8 cellular contexts compared by ENCODE assay signal in the genomic region with DNA sequence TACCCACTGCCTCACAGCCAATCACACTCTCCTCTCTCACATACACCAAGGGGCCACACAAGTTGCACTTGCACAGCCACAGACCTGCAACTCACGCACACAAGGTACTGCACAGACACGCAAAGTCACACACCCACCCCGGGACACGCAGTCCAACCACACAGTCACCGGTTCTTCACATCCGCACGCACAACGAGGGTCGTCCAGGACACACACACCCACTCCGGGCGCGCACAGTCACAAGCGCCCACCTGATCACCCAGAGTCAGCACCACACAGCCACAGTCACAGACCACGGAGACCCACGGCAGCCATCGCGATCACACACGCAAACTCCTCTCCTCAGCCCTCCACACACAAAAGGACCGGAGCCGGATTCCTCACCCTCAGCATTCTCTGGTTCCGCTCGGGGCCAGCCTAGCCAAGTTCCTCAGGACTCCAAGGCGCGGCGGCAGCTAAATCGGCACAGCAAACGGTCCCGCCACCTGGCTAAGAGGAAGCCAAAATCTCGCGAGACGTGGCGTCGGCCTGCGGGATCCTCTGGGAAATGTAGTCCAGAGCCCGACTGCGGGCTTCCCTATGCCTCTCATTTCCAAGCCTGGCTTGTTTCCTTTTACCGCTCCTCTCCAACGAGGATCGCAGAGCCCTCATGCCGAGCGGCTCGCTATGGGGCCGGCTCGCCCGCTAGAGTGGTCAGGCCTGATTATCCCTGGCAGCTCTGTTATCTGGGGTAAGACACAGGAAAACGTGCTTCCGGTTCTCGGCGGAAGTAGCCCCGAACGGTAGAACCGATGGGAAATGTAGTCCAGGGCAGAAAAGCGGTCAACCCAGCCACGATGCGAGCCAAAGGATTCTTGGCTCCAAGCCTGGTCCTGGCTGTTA. TPM values are rescaled to one million over a fixed set of nuclear protein-coding genes. Genes with fewer than 3 reads are reported as not detected.
DNase-seq lines count a peak whose midpoint lies in the region; ATAC-seq and TF ChIP-seq lines count a peak whose summit lies in the region.

Gene ZNF850 (minus strand): TSS at position 467 of the 882 bp plus-strand sequence. CDS start 10,201 bp downstream, outside the sequence.

- no peaks in the 10 kb centered on the region for H4K20me1 ChIP-seq in PC-9 (ENCODE audit: insufficient read depth)

- H2AFZ ChIP-seq in PC-9: peak within 1 kb of the TSS; percentile 97

- H3F3A ChIP-seq in PC-9 (ENCODE audit: insufficient read depth, low read depth): no peaks in the 10 kb centered on the region; the same call in 1 of the 2 replicates

- H3K79me2 ChIP-seq in PC-9 (ENCODE audit: low read depth): peaks cover 8% of the 10 kb centered on the region; the same call in 1 of the 2 replicates

- no peaks in the 10 kb centered on the region for H3K27me3 ChIP-seq in PC-9 (ENCODE audit: insufficient read depth, low read depth)

- DNase-seq in DMS114 treated with DMSO at 0.1 percent for 48 hours (lab: John Stamatoyannopoulos, UW; ENCODE audit: unreplicated experiment): peak; percentile 94
- peak; percentile 86 to 92 for DNase-seq in PC-9
- peak; percentile 82 for DNase-seq in activated T-helper 1 cell treated with Interleukin-2 at 50 U/mL for 16 hours (ENCODE audit: low read depth)
- DNase-seq in fibroblast of gingiva (ENCODE audit: low read depth): peak; percentile 92
- peak; percentile 95 for DNase-seq in naive B cell
- DNase-seq in stimulated activated effector memory CD8-positive, alpha-beta T cell treated with anti-CD3 and anti-CD28 coated beads, Interleukin-12 subunit alpha, Interleukin-12 subunit beta, amount 100 ng/mL, for 72 hours (ENCODE audit: low spot score in 2 of 2): peak; percentile 89 to 97

- no peaks in the 10 kb centered on the region for H3K36me3 ChIP-seq in PC-9 (ENCODE audit: low read depth)

- H3K36me3 Mint-ChIP-seq in IgD-negative memory B cell (peaks cover 3% of the 10 kb centered on the region), naive B cell (peaks cover 5 to 6% of the 10 kb centered on the region in 2 donors)
- peaks cover 16% of the 10 kb centered on the region for H3K36me3 Mint-ChIP-seq in stimulated activated effector memory CD8-positive, alpha-beta T cell treated with anti-CD3 and anti-CD28 coated beads, Interleukin-12 subunit alpha, Interleukin-12 subunit beta, amount 100 ng/mL, for 72 hours

- H3K27me3 Mint-ChIP-seq in IgD-negative memory B cell: no peaks in the 10 kb centered on the region
- H3K27me3 Mint-ChIP-seq in naive B cell: no peaks in the 10 kb centered on the region

- peak within 1 kb of the TSS; percentile 81 for H3K4me3 ChIP-seq in PC-9

- no peak within 1 kb of the TSS for H3K27ac ChIP-seq in PC-9

- H3K4me3 Mint-ChIP-seq in IgD-negative memory B cell: peak within 1 kb of the TSS; percentile 97 to 100 (median 99)
- peak within 1 kb of the TSS; percentile 94 to 100 (median 98) for H3K4me3 Mint-ChIP-seq in naive B cell
- H3K4me3 Mint-ChIP-seq in stimulated activated effector memory CD8-positive, alpha-beta T cell treated with anti-CD3 and anti-CD28 coated beads, Interleukin-12 subunit alpha, Interleukin-12 subunit beta, amount 100 ng/mL, for 72 hours: peak within 1 kb of the TSS; percentile 98

- no peak for TF ChIP-seq CTCF in PC-9 (conservative IDR thresholded peaks at IDR 0.05)

- CTCF ChIA-PET in PC-9 (lab: Charles Lee): no interaction called here

- H3K4me2 ChIP-seq in PC-9: peak within 1 kb of the TSS; percentile 90

- TSS peak; percentile 78 for BruUV-seq in PC-9 (replicated peaks; lab: Mats Ljungman, UMichigan)

- peak; percentile 94 for ATAC-seq in GM21529 (IDR thresholded peaks at IDR 0.05; ENCODE audit: unreplicated experiment)
- peak; percentile 87 to 89 for ATAC-seq in naive B cell (ENCODE audit: low read depth in 2 of 2)
- ATAC-seq in stimulated activated effector memory CD8-positive, alpha-beta T cell treated with anti-CD3 and anti-CD28 coated beads, Interleukin-12 subunit alpha, Interleukin-12 subunit beta, amount 100 ng/mL, for 72 hours: peak; percentile 96

- intact Hi-C loops in PC-9 (cut with micrococcal nuclease; ENCODE audit: unreplicated experiment): loop anchor here (1.0 to 10.0 kb wide), 5 partner anchors 78 to 558 kb away; partner anchors contain the start of genes ZFP14, ZNF146, ZNF345 and ZNF461

- peaks cover 25% of the 10 kb centered on the region for H3K9me3 ChIP-seq in PC-9 (ENCODE audit: insufficient read depth, low read depth)

- H3K27ac Mint-ChIP-seq in IgD-negative memory B cell (peak within 1 kb of the TSS; percentile 89 to 93 (median 91)), naive B cell (peak within 1 kb of the TSS; percentile 88 to 98 (median 92))
- H3K27ac Mint-ChIP-seq in stimulated activated effector memory CD8-positive, alpha-beta T cell treated with anti-CD3 and anti-CD28 coated beads, Interleukin-12 subunit alpha, Interleukin-12 subunit beta, amount 100 ng/mL, for 72 hours: peak within 1 kb of the TSS; percentile 95

- peaks cover 18 to 25% (median 23%) of the 10 kb centered on the region in 3 donors for H3K4me1 Mint-ChIP-seq in IgD-negative memory B cell
- H3K4me1 Mint-ChIP-seq in naive B cell: peaks cover 20 to 27% (median 27%) of the 10 kb centered on the region in 3 donors
- peaks cover 27% of the 10 kb centered on the region for H3K4me1 Mint-ChIP-seq in stimulated activated effector memory CD8-positive, alpha-beta T cell treated with anti-CD3 and anti-CD28 coated beads, Interleukin-12 subunit alpha, Interleukin-12 subunit beta, amount 100 ng/mL, for 72 hours

- H3K9me3 Mint-ChIP-seq in IgD-negative memory B cell (peaks cover 6 to 13% (median 10%) of the 10 kb centered on the region in 3 donors), naive B cell (peaks cover 4 to 45% (median 24%) of the 10 kb centered on the region in 7 donors)
- peaks cover 8% of the 10 kb centered on the region for H3K9me3 Mint-ChIP-seq in stimulated activated effector memory CD8-positive, alpha-beta T cell treated with anti-CD3 and anti-CD28 coated beads, Interleukin-12 subunit alpha, Interleukin-12 subunit beta, amount 100 ng/mL, for 72 hours

- no peaks in the 10 kb centered on the region for H3K4me1 ChIP-seq in PC-9 (replicated peaks; ENCODE audit: insufficient read depth)

- POLR2A ChIA-PET in PC-9 (lab: Charles Lee; ENCODE audit: unreplicated experiment): interaction anchor here (0.7 kb wide), 1 partner anchor 106 kb away, joined by 3 read pairs; no protein-coding TSS in a partner anchor

- H3K9me2 ChIP-seq in PC-9 (ENCODE audit: insufficient read depth): no peaks in the 10 kb centered on the region

RNA-seq across cellular contexts. Expression of gene ZNF850, which starts in this region (rescaled TPM):
- polyA plus RNA-seq in IgD-negative memory B cell (0.53 TPM), naive B cell (ENCODE audit: low read depth in 6 of 6) (1 to 10 TPM in 2 of 6 donors, under 1 TPM in 3, not detected in 1; 0.29 to 1.8 (median 0.63) TPM)
- 4.0 and 6.0 TPM in 2 replicates for total RNA-seq in PC-9 (2021)
